ENCODE assay signal across 20 cellular contexts in the genomic region with DNA sequence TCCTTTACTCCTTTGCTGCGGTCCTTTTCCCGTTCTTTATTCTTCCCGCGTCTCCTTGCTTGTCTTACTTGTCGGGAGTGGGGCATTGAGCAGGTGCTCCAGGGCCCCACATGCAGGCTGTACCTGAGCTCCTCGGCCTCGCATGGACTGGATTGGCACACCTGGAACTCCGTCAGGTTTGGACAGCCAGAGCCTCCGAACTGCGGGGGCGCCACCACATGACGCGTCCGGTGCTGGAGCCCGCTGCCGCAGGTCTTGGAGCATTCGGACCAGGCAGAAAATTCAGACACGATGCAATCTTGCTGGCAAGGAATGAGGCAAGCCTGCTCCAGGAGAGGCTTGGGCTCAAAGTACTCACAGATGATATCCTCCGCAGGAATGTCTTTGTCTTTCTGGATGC.
"Had no signal": no experiment of that assay in that cellular context is flagged by ENCODE, and none has a peak within 500 bp of the region (broad histone marks: within the 10 kb centered on the region; RNA-seq: fewer than 3 reads in every experiment).

No MANE protein-coding gene starts in this region.

- H3K36me3 ChIP-seq: esophagus squamous epithelium, left lung, lower lobe of right lung, neutrophil, sigmoid colon, thoracic aorta, transverse colon had no signal

- H3K27ac ChIP-seq: esophagus squamous epithelium, gastroesophageal sphincter, left lung, lower lobe of right lung, neutrophil, sigmoid colon, skin epidermis, thoracic aorta, transverse colon had no signal

- ATAC-seq: effector memory CD8-positive, alpha-beta T cell; gastroesophageal sphincter; left lung; lower lobe of right lung; stimulated activated naive B cell treated with anti-CD40 and anti-IgM and Interleukin-4, amounts not matched to agents 10 μg/mL and 1 μg/mL and 100 μg/mL, for 72 hours; stimulated activated naive CD8-positive, alpha-beta T cell treated with anti-CD3 and anti-CD28 coated beads, Interleukin-15, amount 100 ng/mL, for 72 hours had no signal

- H3K9me3 Mint-ChIP-seq: dendritic cell treated with granulocyte-macrophage colony-stimulating factor and Interleukin-4, amounts not matched to agents 40 ng/mL and 50 ng/mL, for 4 days; memory B cell; mesothelial cell of epicardium; nephron; stimulated activated naive B cell treated with anti-CD40 and anti-IgM and Interleukin-4, amounts not matched to agents 10 μg/mL and 1 μg/mL and 100 μg/mL, for 72 hours had no signal

- H3K27me3 Mint-ChIP-seq: dendritic cell treated with granulocyte-macrophage colony-stimulating factor and Interleukin-4, amounts not matched to agents 40 ng/mL and 50 ng/mL, for 4 days; effector memory CD8-positive, alpha-beta T cell; memory B cell; stimulated activated naive B cell treated with anti-CD40 and anti-IgM and Interleukin-4, amounts not matched to agents 10 μg/mL and 1 μg/mL and 100 μg/mL, for 72 hours; stimulated activated naive CD8-positive, alpha-beta T cell treated with anti-CD3 and anti-CD28 coated beads, Interleukin-15, amount 100 ng/mL, for 72 hours had no signal

- H3K4me3 ChIP-seq: esophagus squamous epithelium, gastroesophageal sphincter, left lung, lower lobe of right lung, sigmoid colon, skin epidermis, thoracic aorta, transverse colon had no signal

- H3K36me3 Mint-ChIP-seq: memory B cell; stimulated activated naive B cell treated with anti-CD40 and anti-IgM and Interleukin-4, amounts not matched to agents 10 μg/mL and 1 μg/mL and 100 μg/mL, for 72 hours had no signal

- H3K27ac Mint-ChIP-seq: dendritic cell treated with granulocyte-macrophage colony-stimulating factor and Interleukin-4, amounts not matched to agents 40 ng/mL and 50 ng/mL, for 4 days; effector memory CD8-positive, alpha-beta T cell; memory B cell; mesothelial cell of epicardium; nephron; stimulated activated naive B cell treated with anti-CD40 and anti-IgM and Interleukin-4, amounts not matched to agents 10 μg/mL and 1 μg/mL and 100 μg/mL, for 72 hours; stimulated activated naive CD8-positive, alpha-beta T cell treated with anti-CD3 and anti-CD28 coated beads, Interleukin-15, amount 100 ng/mL, for 72 hours had no signal

- H3K9me3 ChIP-seq: esophagus squamous epithelium, gastroesophageal sphincter, left lung, lower lobe of right lung, neutrophil, sigmoid colon, thoracic aorta, transverse colon had no signal

- H3K27me3 ChIP-seq: esophagus squamous epithelium, gastroesophageal sphincter, left lung, neutrophil, sigmoid colon, transverse colon had no signal

- H3K4me3 Mint-ChIP-seq: dendritic cell treated with granulocyte-macrophage colony-stimulating factor and Interleukin-4, amounts not matched to agents 40 ng/mL and 50 ng/mL, for 4 days; effector memory CD8-positive, alpha-beta T cell; memory B cell; mesothelial cell of epicardium; nephron; stimulated activated naive B cell treated with anti-CD40 and anti-IgM and Interleukin-4, amounts not matched to agents 10 μg/mL and 1 μg/mL and 100 μg/mL, for 72 hours; stimulated activated naive CD8-positive, alpha-beta T cell treated with anti-CD3 and anti-CD28 coated beads, Interleukin-15, amount 100 ng/mL, for 72 hours had no signal

- H3K4me1 ChIP-seq: esophagus squamous epithelium, gastroesophageal sphincter, left lung, lower lobe of right lung, sigmoid colon, transverse colon had no signal

- H3K4me1 Mint-ChIP-seq: memory B cell; mesothelial cell of epicardium; stimulated activated naive B cell treated with anti-CD40 and anti-IgM and Interleukin-4, amounts not matched to agents 10 μg/mL and 1 μg/mL and 100 μg/mL, for 72 hours; stimulated activated naive CD8-positive, alpha-beta T cell treated with anti-CD3 and anti-CD28 coated beads, Interleukin-15, amount 100 ng/mL, for 72 hours had no signal

- DNase-seq: effector memory CD8-positive, alpha-beta T cell; esophagus squamous epithelium; foreskin fibroblast; glutamatergic neuron; lower lobe of right lung; sigmoid colon; stimulated activated CD4-positive, alpha-beta T cell treated with anti-CD3 and anti-CD28 coated beads, Interleukin-2, amount 100 ng/mL, for 24 hours; stimulated activated CD4-positive, alpha-beta T cell treated with anti-CD3 and anti-CD28 coated beads, Interleukin-4, amount 100 ng/mL, for 4 hours; stimulated activated naive B cell treated with anti-CD40 and anti-IgM and Interleukin-4, amounts not matched to agents 10 μg/mL and 1 μg/mL and 100 μg/mL, for 72 hours; stimulated activated naive CD8-positive, alpha-beta T cell treated with anti-CD3 and anti-CD28 coated beads, Interleukin-15, amount 100 ng/mL, for 72 hours; transverse colon had no signal
